ENCODE assay signal across 1 cellular context in the genomic region with DNA sequence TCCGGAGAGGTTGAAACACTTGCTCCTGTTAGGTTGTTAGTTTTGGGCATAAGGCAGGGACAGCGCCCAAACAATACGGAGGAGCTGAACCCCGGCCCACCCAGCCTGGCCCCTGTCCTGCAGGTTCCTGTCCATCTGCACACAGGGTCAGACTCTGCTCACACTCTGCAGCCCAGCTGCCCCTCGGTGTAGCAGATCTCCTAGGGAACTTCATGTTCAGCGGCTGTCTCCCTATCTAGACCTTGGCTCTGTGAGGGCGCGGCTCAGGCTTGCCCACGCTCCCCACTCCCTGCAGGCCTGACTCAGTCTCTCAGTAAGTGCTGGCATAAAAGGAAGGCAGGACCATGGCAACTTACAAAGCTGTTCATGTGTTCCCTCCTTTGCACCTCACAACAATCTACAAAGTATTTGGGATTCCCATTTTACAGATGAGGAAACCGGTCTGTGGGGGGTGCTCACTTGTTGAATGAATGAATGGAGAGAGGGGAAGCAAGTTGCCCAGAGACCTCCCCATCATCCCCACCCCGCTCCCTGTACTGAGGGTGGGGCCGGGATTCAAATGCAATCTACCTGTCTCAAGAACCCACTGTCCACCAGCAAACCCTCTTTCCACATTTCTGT.
TF ChIP-seq lines count a peak whose summit lies in the region.

No MANE protein-coding gene starts in this region.

TF ChIP-seq in K562, 482 proteins besides CTCF, POLR2A, EP300 and RAD21:
- TF ChIP-seq CBFA2T3 (IDR thresholded peaks at IDR 0.05) = no peak
- TF ChIP-seq, protein P1, sequence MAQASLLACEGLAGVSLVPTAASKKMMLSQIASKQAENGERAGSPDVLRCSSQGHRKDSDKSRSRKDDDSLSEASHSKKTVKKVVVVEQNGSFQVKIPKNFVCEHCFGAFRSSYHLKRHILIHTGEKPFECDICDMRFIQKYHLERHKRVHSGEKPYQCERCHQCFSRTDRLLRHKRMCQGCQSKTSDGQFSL (CRISPR knock-in tag; IDR thresholded peaks at IDR 0.05) = peak; percentile 63; the same call in 1 of the 2 replicates
- TF ChIP-seq, protein P1 (tag; IDR thresholded peaks at IDR 0.05) = peak in 1 of 2 experiments; percentile 26; a peak in 1 of 4 replicates
